ENCODE assay signal across 20 cellular contexts in the genomic region with DNA sequence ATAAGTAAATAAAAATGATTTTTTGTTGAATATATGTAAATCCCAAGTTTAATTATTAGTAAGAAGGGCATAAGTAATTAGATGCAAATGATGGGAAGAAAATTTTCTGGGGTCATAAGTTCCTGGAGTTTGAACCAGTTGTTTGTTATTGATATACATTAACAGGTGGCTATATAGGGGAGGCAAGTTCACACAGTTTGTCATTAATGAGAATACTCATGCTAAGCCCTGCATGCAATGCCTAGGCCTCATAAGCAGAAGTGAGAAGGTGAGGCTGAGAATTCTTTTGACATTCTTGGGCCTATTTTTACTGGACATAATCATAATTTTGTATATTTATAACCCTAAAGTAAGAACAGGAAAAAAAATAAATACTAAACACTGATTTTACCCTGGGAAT.
"Had no signal": no experiment of that assay in that cellular context is flagged by ENCODE, and none has a peak within 500 bp of the region (broad histone marks: within the 10 kb centered on the region; RNA-seq: fewer than 3 reads in every experiment).

No MANE protein-coding gene starts in this region.

- H3K36me3 ChIP-seq: heart right ventricle, prostate gland, sigmoid colon, tibial nerve, upper lobe of right lung, vagina had no signal

- H3K36me3 Mint-ChIP-seq: naive B cell; stimulated activated naive B cell treated with anti-CD40 and anti-IgM and Interleukin-4, amounts not matched to agents 10 μg/mL and 1 μg/mL and 100 μg/mL, for 72 hours had no signal

- H3K4me1 ChIP-seq: heart right ventricle, parathyroid adenoma, prostate gland, testis, tibial nerve, upper lobe of right lung, vagina had no signal

- H3K9me3 ChIP-seq: prostate gland, sigmoid colon, testis, tibial nerve, upper lobe of right lung, vagina had no signal

- ATAC-seq: esophagus mucosa; heart right ventricle; stimulated activated naive B cell treated with anti-CD40 and anti-IgM and Interleukin-4, amounts not matched to agents 10 μg/mL and 1 μg/mL and 100 μg/mL, for 72 hours; stimulated activated naive CD8-positive, alpha-beta T cell treated with anti-CD3 and anti-CD28 coated beads, Interleukin-15, amount 100 ng/mL, for 72 hours; upper lobe of right lung had no signal

- H3K27ac ChIP-seq: heart right ventricle, parathyroid adenoma, prostate gland, sigmoid colon, skin epidermis, testis, tibial nerve, upper lobe of right lung, vagina had no signal

- H3K27me3 ChIP-seq: heart right ventricle, sigmoid colon, testis, tibial nerve, upper lobe of right lung, vagina had no signal

- H3K9me3 Mint-ChIP-seq: nephron had no signal

- DNase-seq: effector memory CD4-positive, alpha-beta T cell; heart right ventricle; hypothalamus; kidney glomerular epithelial cell; mesendoderm; naive B cell; sigmoid colon; stimulated activated CD4-positive, alpha-beta T cell treated with anti-CD3 and anti-CD28 coated beads, Interleukin-2, amount 100 ng/mL, for 24 hours; stimulated activated CD4-positive, alpha-beta T cell treated with anti-CD3 and anti-CD28 coated beads, Interleukin-4, amount 100 ng/mL, for 4 hours; stimulated activated naive B cell treated with anti-CD40 and anti-IgM and Interleukin-4, amounts not matched to agents 10 μg/mL and 1 μg/mL and 100 μg/mL, for 72 hours; stimulated activated naive CD8-positive, alpha-beta T cell treated with anti-CD3 and anti-CD28 coated beads, Interleukin-15, amount 100 ng/mL, for 72 hours; testis; upper lobe of right lung had no signal

- H3K27ac Mint-ChIP-seq: naive B cell; nephron; stimulated activated naive B cell treated with anti-CD40 and anti-IgM and Interleukin-4, amounts not matched to agents 10 μg/mL and 1 μg/mL and 100 μg/mL, for 72 hours; stimulated activated naive CD8-positive, alpha-beta T cell treated with anti-CD3 and anti-CD28 coated beads, Interleukin-15, amount 100 ng/mL, for 72 hours had no signal

- H3K4me3 ChIP-seq: heart right ventricle, prostate gland, sigmoid colon, skin epidermis, testis, tibial nerve, upper lobe of right lung, vagina had no signal
